Comparison of ENCODE assay signal across 1 cellular context in the genomic region with DNA sequence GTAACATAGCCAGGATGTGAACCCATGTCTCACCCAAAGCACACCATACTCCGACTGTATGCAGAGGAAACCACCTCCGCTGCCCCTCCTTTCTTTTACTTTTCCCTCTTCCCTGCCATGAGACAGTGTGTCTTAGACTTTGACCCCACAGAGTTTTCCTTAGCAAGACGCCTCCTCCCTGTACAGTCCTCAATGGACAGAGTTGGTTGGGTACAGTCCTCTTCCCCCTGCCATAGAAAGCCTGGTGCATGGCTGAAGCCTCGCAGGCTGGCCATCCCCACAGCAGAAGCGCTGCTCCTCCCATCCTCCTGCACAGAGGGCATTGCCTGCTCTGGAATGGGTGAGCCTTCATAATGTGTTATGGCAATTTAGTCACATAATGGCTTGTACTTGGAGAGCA.
TF ChIP-seq lines count a peak whose summit lies in the region.

No MANE protein-coding gene starts in this region.

TF ChIP-seq in HepG2, 621 proteins besides CTCF, POLR2A, EP300 and RAD21 (continued from another document and continues in another):
- TF ChIP-seq, protein P1, sequence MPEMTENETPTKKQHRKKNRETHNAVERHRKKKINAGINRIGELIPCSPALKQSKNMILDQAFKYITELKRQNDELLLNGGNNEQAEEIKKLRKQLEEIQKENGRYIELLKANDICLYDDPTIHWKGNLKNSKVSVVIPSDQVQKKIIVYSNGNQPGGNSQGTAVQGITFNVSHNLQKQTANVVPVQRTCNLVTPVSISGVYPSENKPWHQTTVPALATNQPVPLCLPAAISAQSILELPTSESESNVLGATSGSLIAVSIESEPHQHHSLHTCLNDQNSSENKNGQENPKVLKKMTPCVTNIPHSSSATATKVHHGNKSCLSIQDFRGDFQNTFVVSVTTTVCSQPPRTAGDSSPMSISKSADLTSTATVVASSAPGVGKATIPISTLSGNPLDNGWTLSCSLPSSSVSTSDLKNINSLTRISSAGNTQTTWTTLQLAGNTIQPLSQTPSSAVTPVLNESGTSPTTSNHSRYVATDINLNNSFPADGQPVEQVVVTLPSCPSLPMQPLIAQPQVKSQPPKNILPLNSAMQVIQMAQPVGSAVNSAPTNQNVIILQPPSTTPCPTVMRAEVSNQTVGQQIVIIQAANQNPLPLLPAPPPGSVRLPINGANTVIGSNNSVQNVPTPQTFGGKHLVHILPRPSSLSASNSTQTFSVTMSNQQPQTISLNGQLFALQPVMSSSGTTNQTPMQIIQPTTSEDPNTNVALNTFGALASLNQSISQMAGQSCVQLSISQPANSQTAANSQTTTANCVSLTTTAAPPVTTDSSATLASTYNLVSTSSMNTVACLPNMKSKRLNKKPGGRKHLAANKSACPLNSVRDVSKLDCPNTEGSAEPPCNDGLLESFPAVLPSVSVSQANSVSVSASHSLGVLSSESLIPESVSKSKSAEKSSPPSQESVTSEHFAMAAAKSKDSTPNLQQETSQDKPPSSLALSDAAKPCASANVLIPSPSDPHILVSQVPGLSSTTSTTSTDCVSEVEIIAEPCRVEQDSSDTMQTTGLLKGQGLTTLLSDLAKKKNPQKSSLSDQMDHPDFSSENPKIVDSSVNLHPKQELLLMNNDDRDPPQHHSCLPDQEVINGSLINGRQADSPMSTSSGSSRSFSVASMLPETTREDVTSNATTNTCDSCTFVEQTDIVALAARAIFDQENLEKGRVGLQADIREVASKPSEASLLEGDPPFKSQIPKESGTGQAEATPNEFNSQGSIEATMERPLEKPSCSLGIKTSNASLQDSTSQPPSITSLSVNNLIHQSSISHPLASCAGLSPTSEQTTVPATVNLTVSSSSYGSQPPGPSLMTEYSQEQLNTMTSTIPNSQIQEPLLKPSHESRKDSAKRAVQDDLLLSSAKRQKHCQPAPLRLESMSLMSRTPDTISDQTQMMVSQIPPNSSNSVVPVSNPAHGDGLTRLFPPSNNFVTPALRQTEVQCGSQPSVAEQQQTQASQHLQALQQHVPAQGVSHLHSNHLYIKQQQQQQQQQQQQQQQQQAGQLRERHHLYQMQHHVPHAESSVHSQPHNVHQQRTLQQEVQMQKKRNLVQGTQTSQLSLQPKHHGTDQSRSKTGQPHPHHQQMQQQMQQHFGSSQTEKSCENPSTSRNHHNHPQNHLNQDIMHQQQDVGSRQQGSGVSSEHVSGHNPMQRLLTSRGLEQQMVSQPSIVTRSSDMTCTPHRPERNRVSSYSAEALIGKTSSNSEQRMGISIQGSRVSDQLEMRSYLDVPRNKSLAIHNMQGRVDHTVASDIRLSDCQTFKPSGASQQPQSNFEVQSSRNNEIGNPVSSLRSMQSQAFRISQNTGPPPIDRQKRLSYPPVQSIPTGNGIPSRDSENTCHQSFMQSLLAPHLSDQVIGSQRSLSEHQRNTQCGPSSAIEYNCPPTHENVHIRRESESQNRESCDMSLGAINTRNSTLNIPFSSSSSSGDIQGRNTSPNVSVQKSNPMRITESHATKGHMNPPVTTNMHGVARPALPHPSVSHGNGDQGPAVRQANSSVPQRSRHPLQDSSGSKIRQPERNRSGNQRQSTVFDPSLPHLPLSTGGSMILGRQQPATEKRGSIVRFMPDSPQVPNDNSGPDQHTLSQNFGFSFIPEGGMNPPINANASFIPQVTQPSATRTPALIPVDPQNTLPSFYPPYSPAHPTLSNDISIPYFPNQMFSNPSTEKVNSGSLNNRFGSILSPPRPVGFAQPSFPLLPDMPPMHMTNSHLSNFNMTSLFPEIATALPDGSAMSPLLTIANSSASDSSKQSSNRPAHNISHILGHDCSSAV (CRISPR knock-in tag; IDR thresholded peaks at IDR 0.05; ENCODE audit: borderline replicate concordance), result no peak
- TF ChIP-seq NFATC3 (CRISPR knock-in tag; IDR thresholded peaks at IDR 0.05), result no peak
- no peak for TF ChIP-seq ZNF431 (CRISPR knock-in tag; IDR thresholded peaks at IDR 0.05; ENCODE audit: borderline replicate concordance, low read depth)
- TF ChIP-seq, protein P2, sequence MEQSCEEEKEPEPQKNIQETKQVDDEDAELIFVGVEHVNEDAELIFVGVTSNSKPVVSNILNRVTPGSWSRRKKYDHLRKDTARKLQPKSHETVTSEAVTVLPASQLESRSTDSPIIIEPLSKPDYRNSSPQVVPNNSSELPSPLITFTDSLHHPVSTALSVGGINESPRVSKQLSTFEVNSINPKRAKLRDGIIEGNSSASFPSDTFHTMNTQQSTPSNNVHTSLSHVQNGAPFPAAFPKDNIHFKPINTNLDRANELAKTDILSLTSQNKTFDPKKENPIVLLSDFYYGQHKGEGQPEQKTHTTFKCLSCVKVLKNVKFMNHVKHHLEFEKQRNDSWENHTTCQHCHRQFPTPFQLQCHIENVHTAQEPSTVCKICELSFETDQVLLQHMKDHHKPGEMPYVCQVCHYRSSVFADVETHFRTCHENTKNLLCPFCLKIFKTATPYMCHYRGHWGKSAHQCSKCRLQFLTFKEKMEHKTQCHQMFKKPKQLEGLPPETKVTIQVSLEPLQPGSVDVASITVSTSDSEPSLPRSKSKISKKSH (CRISPR knock-in tag; IDR thresholded peaks at IDR 0.05; ENCODE audit: borderline replicate concordance), result no peak
- no peak for TF ChIP-seq MIER3 (CRISPR knock-in tag; IDR thresholded peaks at IDR 0.05; ENCODE audit: borderline replicate concordance)
- TF ChIP-seq, protein P3, sequence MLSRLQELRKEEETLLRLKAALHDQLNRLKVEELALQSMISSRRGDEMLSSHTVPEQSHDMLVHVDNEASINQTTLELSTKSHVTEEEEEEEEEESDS (CRISPR knock-in tag; IDR thresholded peaks at IDR 0.05; ENCODE audit: borderline replicate concordance), result no peak
- TF ChIP-seq, protein P4, sequence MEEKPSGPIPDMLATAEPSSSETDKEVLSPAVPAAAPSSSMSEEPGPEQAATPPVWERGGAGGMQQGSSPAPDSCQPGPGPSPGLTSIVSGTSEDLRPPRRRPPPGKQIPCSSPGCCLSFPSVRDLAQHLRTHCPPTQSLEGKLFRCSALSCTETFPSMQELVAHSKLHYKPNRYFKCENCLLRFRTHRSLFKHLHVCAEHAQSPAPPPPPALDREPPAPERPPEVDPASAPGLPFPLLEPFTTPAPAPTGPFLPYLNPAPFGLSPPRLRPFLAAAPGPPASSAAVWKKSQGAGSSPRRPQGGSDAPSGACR (CRISPR knock-in tag; IDR thresholded peaks at IDR 0.05), result no peak
- TF ChIP-seq HMGA1 (CRISPR knock-in tag; conservative IDR thresholded peaks at IDR 0.05), result no peak
- 0 out of 2 replicates have a peak, but pooled peaks have one; percentile 45 for TF ChIP-seq HOXA3 (CRISPR knock-in tag; IDR thresholded peaks at IDR 0.05)
- TF ChIP-seq TBL1XR1 (IDR thresholded peaks at IDR 0.05; ENCODE audit: borderline replicate concordance, low read length, partially characterized antibody), result no peak
- TF ChIP-seq, protein P5, sequence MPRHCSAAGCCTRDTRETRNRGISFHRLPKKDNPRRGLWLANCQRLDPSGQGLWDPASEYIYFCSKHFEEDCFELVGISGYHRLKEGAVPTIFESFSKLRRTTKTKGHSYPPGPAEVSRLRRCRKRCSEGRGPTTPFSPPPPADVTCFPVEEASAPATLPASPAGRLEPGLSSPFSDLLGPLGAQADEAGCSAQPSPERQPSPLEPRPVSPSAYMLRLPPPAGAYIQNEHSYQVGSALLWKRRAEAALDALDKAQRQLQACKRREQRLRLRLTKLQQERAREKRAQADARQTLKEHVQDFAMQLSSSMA (CRISPR knock-in tag; IDR thresholded peaks at IDR 0.05), result no peak
- no peak for TF ChIP-seq PHF8 (CRISPR knock-in tag; IDR thresholded peaks at IDR 0.05)
- TF ChIP-seq ZBTB21 (CRISPR knock-in tag; IDR thresholded peaks at IDR 0.05), result no peak
- TF ChIP-seq, protein P6, sequence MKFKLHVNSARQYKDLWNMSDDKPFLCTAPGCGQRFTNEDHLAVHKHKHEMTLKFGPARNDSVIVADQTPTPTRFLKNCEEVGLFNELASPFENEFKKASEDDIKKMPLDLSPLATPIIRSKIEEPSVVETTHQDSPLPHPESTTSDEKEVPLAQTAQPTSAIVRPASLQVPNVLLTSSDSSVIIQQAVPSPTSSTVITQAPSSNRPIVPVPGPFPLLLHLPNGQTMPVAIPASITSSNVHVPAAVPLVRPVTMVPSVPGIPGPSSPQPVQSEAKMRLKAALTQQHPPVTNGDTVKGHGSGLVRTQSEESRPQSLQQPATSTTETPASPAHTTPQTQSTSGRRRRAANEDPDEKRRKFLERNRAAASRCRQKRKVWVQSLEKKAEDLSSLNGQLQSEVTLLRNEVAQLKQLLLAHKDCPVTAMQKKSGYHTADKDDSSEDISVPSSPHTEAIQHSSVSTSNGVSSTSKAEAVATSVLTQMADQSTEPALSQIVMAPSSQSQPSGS (CRISPR knock-in tag; IDR thresholded peaks at IDR 0.05), result no peak
- peak; percentile 72 for TF ChIP-seq HNF4A (CRISPR knock-in tag; IDR thresholded peaks at IDR 0.05)
- TF ChIP-seq ZC3H13 (CRISPR knock-in tag; IDR thresholded peaks at IDR 0.05), result no peak
- TF ChIP-seq SAP130 (CRISPR knock-in tag; IDR thresholded peaks at IDR 0.05; ENCODE audit: low read depth), result no peak
- TF ChIP-seq ZNF34 (CRISPR knock-in tag; IDR thresholded peaks at IDR 0.05; ENCODE audit: borderline replicate concordance), result no peak
- TF ChIP-seq, protein P7, sequence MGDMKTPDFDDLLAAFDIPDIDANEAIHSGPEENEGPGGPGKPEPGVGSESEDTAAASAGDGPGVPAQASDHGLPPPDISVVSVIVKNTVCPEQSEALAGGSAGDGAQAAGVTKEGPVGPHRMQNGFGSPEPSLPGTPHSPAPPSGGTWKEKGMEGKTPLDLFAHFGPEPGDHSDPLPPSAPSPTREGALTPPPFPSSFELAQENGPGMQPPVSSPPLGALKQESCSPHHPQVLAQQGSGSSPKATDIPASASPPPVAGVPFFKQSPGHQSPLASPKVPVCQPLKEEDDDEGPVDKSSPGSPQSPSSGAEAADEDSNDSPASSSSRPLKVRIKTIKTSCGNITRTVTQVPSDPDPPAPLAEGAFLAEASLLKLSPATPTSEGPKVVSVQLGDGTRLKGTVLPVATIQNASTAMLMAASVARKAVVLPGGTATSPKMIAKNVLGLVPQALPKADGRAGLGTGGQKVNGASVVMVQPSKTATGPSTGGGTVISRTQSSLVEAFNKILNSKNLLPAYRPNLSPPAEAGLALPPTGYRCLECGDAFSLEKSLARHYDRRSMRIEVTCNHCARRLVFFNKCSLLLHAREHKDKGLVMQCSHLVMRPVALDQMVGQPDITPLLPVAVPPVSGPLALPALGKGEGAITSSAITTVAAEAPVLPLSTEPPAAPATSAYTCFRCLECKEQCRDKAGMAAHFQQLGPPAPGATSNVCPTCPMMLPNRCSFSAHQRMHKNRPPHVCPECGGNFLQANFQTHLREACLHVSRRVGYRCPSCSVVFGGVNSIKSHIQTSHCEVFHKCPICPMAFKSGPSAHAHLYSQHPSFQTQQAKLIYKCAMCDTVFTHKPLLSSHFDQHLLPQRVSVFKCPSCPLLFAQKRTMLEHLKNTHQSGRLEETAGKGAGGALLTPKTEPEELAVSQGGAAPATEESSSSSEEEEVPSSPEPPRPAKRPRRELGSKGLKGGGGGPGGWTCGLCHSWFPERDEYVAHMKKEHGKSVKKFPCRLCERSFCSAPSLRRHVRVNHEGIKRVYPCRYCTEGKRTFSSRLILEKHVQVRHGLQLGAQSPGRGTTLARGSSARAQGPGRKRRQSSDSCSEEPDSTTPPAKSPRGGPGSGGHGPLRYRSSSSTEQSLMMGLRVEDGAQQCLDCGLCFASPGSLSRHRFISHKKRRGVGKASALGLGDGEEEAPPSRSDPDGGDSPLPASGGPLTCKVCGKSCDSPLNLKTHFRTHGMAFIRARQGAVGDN (CRISPR knock-in tag; IDR thresholded peaks at IDR 0.05), result peak; percentile 45
- TF ChIP-seq LCORL (IDR thresholded peaks at IDR 0.05), result no peak
- no peak for TF ChIP-seq LCORL (CRISPR knock-in tag; IDR thresholded peaks at IDR 0.05)
- TF ChIP-seq ZNF274 (CRISPR knock-in tag; IDR thresholded peaks at IDR 0.05), result no peak
- TF ChIP-seq HNF4G (IDR thresholded peaks at IDR 0.05; ENCODE audit: borderline replicate concordance, low read depth, low read length), result no peak
- 0 out of 2 replicates have a peak, but pooled peaks have one; percentile 37 for TF ChIP-seq HNF4G (CRISPR knock-in tag; IDR thresholded peaks at IDR 0.05; ENCODE audit: borderline replicate concordance, low read depth)
- no peak for TF ChIP-seq MAFG (CRISPR knock-in tag; IDR thresholded peaks at IDR 0.05)
- no peak for TF ChIP-seq KDM1A (CRISPR knock-in tag; IDR thresholded peaks at IDR 0.05)
- no peak for TF ChIP-seq ARNT (IDR thresholded peaks at IDR 0.05)
- TF ChIP-seq ZFP82 (CRISPR knock-in tag; IDR thresholded peaks at IDR 0.05; ENCODE audit: borderline replicate concordance), result no peak
- TF ChIP-seq ZNF644 (CRISPR knock-in tag; IDR thresholded peaks at IDR 0.05; ENCODE audit: low read depth), result peak; percentile 77
- no peak for TF ChIP-seq ZSCAN21 (CRISPR knock-in tag; IDR thresholded peaks at IDR 0.05; ENCODE audit: borderline replicate concordance)
- TF ChIP-seq ESRRA (CRISPR knock-in tag; IDR thresholded peaks at IDR 0.05; ENCODE audit: low read depth), result no peak
- TF ChIP-seq NFKB2 (CRISPR knock-in tag; IDR thresholded peaks at IDR 0.05; ENCODE audit: borderline replicate concordance), result no peak
- TF ChIP-seq, protein P8, sequence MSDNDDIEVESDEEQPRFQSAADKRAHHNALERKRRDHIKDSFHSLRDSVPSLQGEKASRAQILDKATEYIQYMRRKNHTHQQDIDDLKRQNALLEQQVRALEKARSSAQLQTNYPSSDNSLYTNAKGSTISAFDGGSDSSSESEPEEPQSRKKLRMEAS (IDR thresholded peaks at IDR 0.05), result peak; percentile 15; the same call in 1 of the 2 replicates
- peak; percentile 55; the same call in 1 of the 2 replicates for TF ChIP-seq GATAD2A (CRISPR knock-in tag; IDR thresholded peaks at IDR 0.05)
- TF ChIP-seq, protein P9, sequence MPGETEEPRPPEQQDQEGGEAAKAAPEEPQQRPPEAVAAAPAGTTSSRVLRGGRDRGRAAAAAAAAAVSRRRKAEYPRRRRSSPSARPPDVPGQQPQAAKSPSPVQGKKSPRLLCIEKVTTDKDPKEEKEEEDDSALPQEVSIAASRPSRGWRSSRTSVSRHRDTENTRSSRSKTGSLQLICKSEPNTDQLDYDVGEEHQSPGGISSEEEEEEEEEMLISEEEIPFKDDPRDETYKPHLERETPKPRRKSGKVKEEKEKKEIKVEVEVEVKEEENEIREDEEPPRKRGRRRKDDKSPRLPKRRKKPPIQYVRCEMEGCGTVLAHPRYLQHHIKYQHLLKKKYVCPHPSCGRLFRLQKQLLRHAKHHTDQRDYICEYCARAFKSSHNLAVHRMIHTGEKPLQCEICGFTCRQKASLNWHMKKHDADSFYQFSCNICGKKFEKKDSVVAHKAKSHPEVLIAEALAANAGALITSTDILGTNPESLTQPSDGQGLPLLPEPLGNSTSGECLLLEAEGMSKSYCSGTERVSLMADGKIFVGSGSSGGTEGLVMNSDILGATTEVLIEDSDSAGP (CRISPR knock-in tag; IDR thresholded peaks at IDR 0.05; ENCODE audit: borderline replicate concordance), result no peak
- peak; percentile 39; the same call in 1 of the 2 replicates for TF ChIP-seq DPF2 (CRISPR knock-in tag; IDR thresholded peaks at IDR 0.05; ENCODE audit: borderline replicate concordance, low read depth)
- TF ChIP-seq WIZ (CRISPR knock-in tag; IDR thresholded peaks at IDR 0.05), result no peak
